Comparison of ENCODE assay signal across 1 cellular context in genomic region chr9:77177894-77178794, GRCh38.
A peak's percentile ranks its signal among the peaks of the same experiment; 100 is the strongest.
TF ChIP-seq lines count a peak whose summit lies in the region.

No MANE protein-coding gene starts in this region.

TF ChIP-seq in HepG2, 621 proteins besides CTCF, POLR2A, EP300 and RAD21 (continued from another document and continues in another):
- TF ChIP-seq ZNF512 (CRISPR knock-in tag; IDR thresholded peaks at IDR 0.05) (0 out of 2 replicates have a peak, but pooled peaks have one; percentile 37), NR2C2 (CRISPR knock-in tag; IDR thresholded peaks at IDR 0.05; ENCODE audit: borderline replicate concordance) (peak; percentile 56), SNAI1 (CRISPR knock-in tag; IDR thresholded peaks at IDR 0.05; ENCODE audit: borderline replicate concordance) (0 out of 2 replicates have a peak, but pooled peaks have one; percentile 13), ZBTB44 (CRISPR knock-in tag; IDR thresholded peaks at IDR 0.05) (no peak), FOSL1 (CRISPR knock-in tag; IDR thresholded peaks at IDR 0.05; ENCODE audit: borderline replicate concordance) (no peak), ZNF788 (CRISPR knock-in tag; IDR thresholded peaks at IDR 0.05; ENCODE audit: borderline replicate concordance) (no peak), MAX (IDR thresholded peaks at IDR 0.05) (peak; percentile 91), ZNF746 (CRISPR knock-in tag; IDR thresholded peaks at IDR 0.05) (peak; percentile 58; the same call in 1 of the 2 replicates), RNF2 (conservative IDR thresholded peaks at IDR 0.05; ENCODE audit: low read depth) (peak; percentile 67), ASH2L (IDR thresholded peaks at IDR 0.05; ENCODE audit: insufficient read length, low read depth, low read length) (peak; percentile 10), ZFP82 (CRISPR knock-in tag; IDR thresholded peaks at IDR 0.05; ENCODE audit: borderline replicate concordance) (no peak), ZNF839 (CRISPR knock-in tag; IDR thresholded peaks at IDR 0.05; ENCODE audit: borderline replicate concordance) (peak; percentile 77), ZNF30 (CRISPR knock-in tag; IDR thresholded peaks at IDR 0.05) (peak; percentile 66; the same call in 1 of the 2 replicates), SOX13 (IDR thresholded peaks at IDR 0.05) (no peak), SOX13 (CRISPR knock-in tag; conservative IDR thresholded peaks at IDR 0.05 in 1 of 2, IDR thresholded peaks at IDR 0.05 in 1 of 2) (no peak), RXRA (CRISPR knock-in tag; IDR thresholded peaks at IDR 0.05) (no peak), PRMT3 (CRISPR knock-in tag; IDR thresholded peaks at IDR 0.05; ENCODE audit: borderline replicate concordance, low read depth) (0 out of 2 replicates have a peak, but pooled peaks have one; percentile 33), MTF2 (CRISPR knock-in tag; IDR thresholded peaks at IDR 0.05; ENCODE audit: borderline replicate concordance) (no peak), AKNA (CRISPR knock-in tag; IDR thresholded peaks at IDR 0.05; ENCODE audit: borderline replicate concordance) (peak; percentile 71; the same call in 1 of the 2 replicates), ZNF710 (CRISPR knock-in tag; IDR thresholded peaks at IDR 0.05; ENCODE audit: borderline replicate concordance) (no peak), RBAK (CRISPR knock-in tag; IDR thresholded peaks at IDR 0.05) (0 out of 2 replicates have a peak, but pooled peaks have one; percentile 18), NCOA2 (CRISPR knock-in tag; IDR thresholded peaks at IDR 0.05) (peak; percentile 14; the same call in 1 of the 2 replicates), ZNF777 (CRISPR knock-in tag; IDR thresholded peaks at IDR 0.05) (no peak), SATB2 (CRISPR knock-in tag; IDR thresholded peaks at IDR 0.05) (no peak), CAMTA2 (CRISPR knock-in tag; IDR thresholded peaks at IDR 0.05; ENCODE audit: borderline replicate concordance) (no peak), ZBTB40 (IDR thresholded peaks at IDR 0.05) (no peak), ZBTB40 (CRISPR knock-in tag; IDR thresholded peaks at IDR 0.05) (no peak), ZNF33A (CRISPR knock-in tag; IDR thresholded peaks at IDR 0.05; ENCODE audit: borderline replicate concordance) (no peak), CREB3 (CRISPR knock-in tag; IDR thresholded peaks at IDR 0.05) (no peak), SOX6 (IDR thresholded peaks at IDR 0.05) (no peak), SOX6 (CRISPR knock-in tag; IDR thresholded peaks at IDR 0.05) (no peak), AGO1 (IDR thresholded peaks at IDR 0.05; ENCODE audit: low read depth, low read length, poor library complexity, severe bottlenecking) (peak; percentile 12), KDM2A (CRISPR knock-in tag; IDR thresholded peaks at IDR 0.05; ENCODE audit: borderline replicate concordance, low read depth) (0 out of 2 replicates have a peak, but pooled peaks have one; percentile 66), ZNF350 (CRISPR knock-in tag; IDR thresholded peaks at IDR 0.05; ENCODE audit: borderline replicate concordance, low read depth) (0 out of 2 replicates have a peak, but pooled peaks have one; percentile 31), ZNF292 (CRISPR knock-in tag; IDR thresholded peaks at IDR 0.05; ENCODE audit: borderline replicate concordance, low read depth) (no peak), ZNF879 (CRISPR knock-in tag; IDR thresholded peaks at IDR 0.05) (peak; percentile 80), KDM5A (IDR thresholded peaks at IDR 0.05; ENCODE audit: borderline replicate concordance, low read length) (no peak), ZNF816 (CRISPR knock-in tag; IDR thresholded peaks at IDR 0.05; ENCODE audit: borderline replicate concordance) (0 out of 2 replicates have a peak, but pooled peaks have one; percentile 17), BCL6 (CRISPR knock-in tag; IDR thresholded peaks at IDR 0.05) (peak; percentile 27; the same call in 1 of the 2 replicates), ADNP (CRISPR knock-in tag; IDR thresholded peaks at IDR 0.05) (no peak)
